In the genomic region with DNA sequence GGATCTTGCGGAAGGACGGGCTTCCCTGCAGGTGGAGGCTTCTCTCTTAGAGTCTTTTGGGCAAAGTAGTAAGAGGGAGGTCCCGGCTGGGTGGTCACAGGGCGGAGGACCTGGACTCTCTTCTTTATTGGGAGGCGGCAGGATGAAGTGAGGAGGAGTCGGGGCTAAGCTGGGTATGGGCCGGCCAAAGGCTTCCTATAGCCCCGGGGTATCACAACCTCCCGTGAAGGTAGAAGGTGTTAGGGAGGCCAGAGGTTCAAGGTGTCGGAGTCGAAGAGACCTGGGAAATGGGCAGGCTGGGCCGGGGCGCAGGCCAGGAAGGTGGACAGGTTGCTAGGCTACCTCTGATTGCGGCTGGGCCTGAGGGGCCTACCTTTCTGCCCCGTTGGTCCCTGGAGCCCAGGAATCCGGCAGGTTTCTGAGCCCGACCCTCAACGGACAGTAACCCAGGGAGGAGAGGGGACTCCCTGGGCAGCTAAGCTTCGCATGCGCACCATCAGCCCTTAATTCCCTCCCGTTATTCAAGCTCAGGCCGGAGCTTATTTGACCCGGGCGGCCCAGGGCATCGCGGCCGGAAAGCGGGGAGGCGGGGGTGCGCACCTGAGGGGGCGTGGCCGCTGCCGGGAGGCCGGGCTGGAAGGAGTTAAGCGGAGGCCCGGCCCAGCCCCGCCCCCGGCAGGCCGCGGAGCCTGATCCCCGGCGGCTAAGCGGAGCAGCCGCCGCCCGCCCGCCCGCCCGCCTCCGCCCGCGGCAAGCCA, we compare ENCODE assay signal across 8 cellular contexts. TPM values are rescaled to one million over a fixed set of nuclear protein-coding genes. Genes with fewer than 3 reads are reported as not detected.
DNase-seq lines count a peak whose midpoint lies in the region; TF ChIP-seq lines count a peak whose summit lies in the region.

A gene with protein sequence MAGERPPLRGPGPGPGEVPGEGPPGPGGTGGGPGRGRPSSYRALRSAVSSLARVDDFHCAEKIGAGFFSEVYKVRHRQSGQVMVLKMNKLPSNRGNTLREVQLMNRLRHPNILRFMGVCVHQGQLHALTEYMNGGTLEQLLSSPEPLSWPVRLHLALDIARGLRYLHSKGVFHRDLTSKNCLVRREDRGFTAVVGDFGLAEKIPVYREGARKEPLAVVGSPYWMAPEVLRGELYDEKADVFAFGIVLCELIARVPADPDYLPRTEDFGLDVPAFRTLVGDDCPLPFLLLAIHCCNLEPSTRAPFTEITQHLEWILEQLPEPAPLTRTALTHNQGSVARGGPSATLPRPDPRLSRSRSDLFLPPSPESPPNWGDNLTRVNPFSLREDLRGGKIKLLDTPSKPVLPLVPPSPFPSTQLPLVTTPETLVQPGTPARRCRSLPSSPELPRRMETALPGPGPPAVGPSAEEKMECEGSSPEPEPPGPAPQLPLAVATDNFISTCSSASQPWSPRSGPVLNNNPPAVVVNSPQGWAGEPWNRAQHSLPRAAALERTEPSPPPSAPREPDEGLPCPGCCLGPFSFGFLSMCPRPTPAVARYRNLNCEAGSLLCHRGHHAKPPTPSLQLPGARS (plus strand): TSS at position 685 of the 758 bp plus-strand sequence. CDS start 358 bp downstream, outside the sequence.

- H3K9me3 ChIP-seq in hepatocyte (ENCODE audit: low read depth) (no peaks in the 10 kb centered on the region), uterus (no peaks in the 10 kb centered on the region)

- H3K9me2 ChIP-seq in hepatocyte (replicated peaks; ENCODE audit: insufficient read depth) = no peaks in the 10 kb centered on the region

- H3K27me3 ChIP-seq in hepatocyte (no peaks in the 10 kb centered on the region), uterus (no peaks in the 10 kb centered on the region)

- intact Hi-C loops in uterus (cut with DNase I; ENCODE audit: low total_unique reads) = no loop called here

- H3K4me3 ChIP-seq in HFF-Myc (replicated peaks; ENCODE audit: low read depth, low read length) = peak within 1 kb of the TSS; percentile 58
- H3K4me3 ChIP-seq in astrocyte of the cerebellum (ENCODE audit: low read depth, low read length) = peak within 1 kb of the TSS; percentile 64
- H3K4me3 ChIP-seq in hepatocyte = peak within 1 kb of the TSS; percentile 84
- H3K4me3 ChIP-seq in uterus = peak within 1 kb of the TSS; percentile 65 to 95

- H3K36me3 ChIP-seq in hepatocyte (replicated peaks; ENCODE audit: insufficient read depth, low read depth) (no peaks in the 10 kb centered on the region), uterus (no peaks in the 10 kb centered on the region)

- peaks cover 25% of the 10 kb centered on the region for H3K79me2 ChIP-seq in hepatocyte

- 1% methylated on average over 24 of the region's 52 CpGs for WGBS in hepatocyte (ENCODE audit: low lambda C conversion rate, missing lambda C conversion rate)

- no peak for TF ChIP-seq POLR2A in uterus (IDR thresholded peaks at IDR 0.05)

- in situ Hi-C loops in astrocyte of the cerebellum (cut with HindIII; ENCODE audit: low sequenced_read_pairs) = loop anchor here (10.0 kb wide), 1 partner anchor 70 kb away; a partner anchor contains a TSS

- H3K27ac ChIP-seq in hepatocyte (peak within 1 kb of the TSS; percentile 90), uterus (peak within 1 kb of the TSS; percentile 92 to 94)

- CTCF ChIA-PET in GM10248 (lab: Yijun Ruan, JAX) = interaction anchor here (1.0 to 3.5 kb wide), 8 partner anchors 8 to 145 kb away, joined by 3 to 35 read pairs (median 6); a partner anchor contains a TSS

- TF ChIP-seq CTCF in GM10248 (IDR thresholded peaks at IDR 0.05; ENCODE audit: control extremely low read depth, extremely low read depth, low read depth, missing control alignments) (no peak), HFF-Myc (IDR thresholded peaks at IDR 0.05; ENCODE audit: low read depth, low read length, missing control alignments) (no peak), astrocyte of the cerebellum (IDR thresholded peaks at IDR 0.05; ENCODE audit: low read depth, low read length, missing control alignments) (no peak), hepatocyte (IDR thresholded peaks at IDR 0.05; ENCODE audit: poor library complexity) (no peak), uterus (IDR thresholded peaks at IDR 0.05) (no peak)

- H2AFZ ChIP-seq in hepatocyte = peak within 1 kb of the TSS; percentile 37

- H3K4me1 ChIP-seq in hepatocyte (ENCODE audit: insufficient read depth) (peaks cover 15% of the 10 kb centered on the region), uterus (no peaks in the 10 kb centered on the region)

- peak within 1 kb of the TSS; percentile 98 for H3K4me2 ChIP-seq in hepatocyte

- POLR2A ChIA-PET in GM10248 (lab: Yijun Ruan, JAX) = interaction anchor here (0.9 kb wide), 1 partner anchor 53 kb away, joined by 3 read pairs; a partner anchor contains a TSS

- H4K20me1 ChIP-seq in hepatocyte (ENCODE audit: insufficient read depth, poor library complexity, severe bottlenecking) = peaks cover 18% of the 10 kb centered on the region

- DNase-seq in GM10248 (ENCODE audit: extremely low spot score) = peak; percentile 92
- DNase-seq in HFF-Myc (ENCODE audit: extremely low read depth, low read depth) = no peak
- DNase-seq in NAMALWA (ENCODE audit: low spot score) = peak; percentile 82
- DNase-seq in T-helper 22 cell (ENCODE audit: low read depth) = peak; percentile 71
- no peak for DNase-seq in astrocyte of the cerebellum (ENCODE audit: low read depth)
- peak; percentile 94 for DNase-seq in hepatocyte (ENCODE audit: low spot score)
- peak; percentile 26 for DNase-seq in renal cortical epithelial cell (ENCODE audit: low read depth)
- DNase-seq in uterus = peak; percentile 64 to 73

RNA-seq across cellular contexts. Expression of the gene that starts here (rescaled TPM):
- 17.4 and 20.1 TPM in 2 replicates for total RNA-seq in hepatocyte
- polyA plus RNA-seq in hepatocyte = 27.2 and 30.3 TPM in 2 replicates
- 5.6 and 10.6 TPM in 2 replicates for total RNA-seq in renal cortical epithelial cell
- total RNA-seq in uterus = 10 to 100 TPM in 3 of 4 donors, 1 to 10 TPM in 1; 2.0 to 59.7 (median 15.5) TPM

Comparison
In these comparisons a context has a peak if more than half of its experiments do, and no peak if none do; other contexts are left out.
1. DNase-seq: peak in GM10248 (single experiment), NAMALWA (single experiment), T-helper 22 cell (single experiment), hepatocyte (single experiment), renal cortical epithelial cell (single experiment) and uterus (2 of 2); none in HFF-Myc (single experiment) and astrocyte of the cerebellum (single experiment).
2. Peak in every context shown above with its lines, with median percentiles within 50 percentile points of each other: H3K4me3 ChIP-seq.